ENCODE assay signal across 15 cellular contexts in genomic region chr9:78286946-78287388, GRCh38. TPM values are rescaled to one million over a fixed set of nuclear protein-coding genes. Genes with fewer than 3 reads are reported as not detected.
DNase-seq lines count a peak whose midpoint lies in the region; ATAC-seq and TF ChIP-seq lines count a peak whose summit lies in the region.
"Had no signal": no experiment of that assay in that cellular context is flagged by ENCODE, and none has a peak within 500 bp of the region (broad histone marks: within the 10 kb centered on the region; RNA-seq: fewer than 3 reads in every experiment).

No MANE protein-coding gene starts in this region.

- DNase-seq in MCF 10A (ENCODE audit: unreplicated experiment): no peak
- DNase-seq in breast epithelium (ENCODE audit: low spot score in 2 of 2): no peak
- DNase-seq in dedifferentiated amniotic fluid mesenchymal stem cell (ENCODE audit: extremely low spot score): no peak
- no peak for DNase-seq in NCI-H345 treated with DMSO at 0.1 percent for 48 hours (lab: John Stamatoyannopoulos, UW; ENCODE audit: unreplicated experiment)
- DNase-seq in activated CD4-positive, alpha-beta T cell treated with anti-CD3 and anti-CD28 coated beads for 48 hours: no peak
- DNase-seq: AML-193; Caco-2; CD4-positive, alpha-beta T cell; H9 had no signal

- H3K4me3 ChIP-seq in breast epithelium (no peak overlapping the region), liver (ENCODE audit: low read depth in 1 of 3, low read length in 3 of 3) (no peak overlapping the region)
- H3K4me3 ChIP-seq: A549 had no signal

- H3K36me3 Mint-ChIP-seq in MCF 10A (ENCODE audit: insufficient read depth, unreplicated experiment) (no peaks in the 10 kb centered on the region), nephron (ENCODE audit: low read depth) (no peaks in the 10 kb centered on the region)

- H3K27me3 ChIP-seq in breast epithelium: no peaks in the 10 kb centered on the region
- H3K27me3 ChIP-seq in liver (ENCODE audit: control insufficient read depth in 4 of 4, insufficient read depth in 4 of 4, low read length in 3 of 4): no peaks in the 10 kb centered on the region

- H3K4me3 Mint-ChIP-seq in MCF 10A (ENCODE audit: unreplicated experiment) (no peak overlapping the region), nephron (no peak overlapping the region)
- H3K4me3 Mint-ChIP-seq: CD4-positive, alpha-beta T cell; H9 had no signal

- H3K4me1 ChIP-seq in breast epithelium: no peaks in the 10 kb centered on the region
- peaks cover 4 to 23% (median 15%) of the 10 kb centered on the region in 4 donors for H3K4me1 ChIP-seq in liver (ENCODE audit: control insufficient read depth in 4 of 4, insufficient read depth in 4 of 4, low read length in 3 of 4)
- H3K4me1 ChIP-seq: A549, Caco-2 had no signal

- ATAC-seq in GM18519 (IDR thresholded peaks at IDR 0.05; ENCODE audit: low FRiP score, unreplicated experiment): no peak
- ATAC-seq: A549 had no signal

- H3K9ac ChIP-seq in liver (ENCODE audit: low read depth in 1 of 2, low read length in 2 of 2): no peak overlapping the region

- H3K4me1 Mint-ChIP-seq in MCF 10A (ENCODE audit: insufficient read depth, unreplicated experiment) (peaks cover 21% of the 10 kb centered on the region), nephron (peaks cover 62% of the 10 kb centered on the region)

- no peaks in the 10 kb centered on the region for H3K9me3 Mint-ChIP-seq in MCF 10A (ENCODE audit: unreplicated experiment)
- H3K9me3 Mint-ChIP-seq in nephron: peaks cover 2% of the 10 kb centered on the region
- H3K9me3 Mint-ChIP-seq: CD4-positive, alpha-beta T cell had no signal

- no peaks in the 10 kb centered on the region for H3K27me3 Mint-ChIP-seq in MCF 10A (ENCODE audit: insufficient read depth, unreplicated experiment)
- no peaks in the 10 kb centered on the region for H3K27me3 Mint-ChIP-seq in nephron (ENCODE audit: low read depth)
- H3K27me3 Mint-ChIP-seq: CD4-positive, alpha-beta T cell had no signal

- CTCF ChIA-PET in MCF 10A (lab: Yijun Ruan, JAX): interaction anchor here (0.6 kb wide), 1 partner anchor 15 kb away, joined by 4 read pairs; no protein-coding TSS in a partner anchor

- no peaks in the 10 kb centered on the region for H3K36me3 ChIP-seq in breast epithelium
- no peaks in the 10 kb centered on the region for H3K36me3 ChIP-seq in liver (ENCODE audit: control insufficient read depth in 4 of 4, insufficient read depth in 3 of 4, low read depth in 1 of 4, low read length in 3 of 4)

- H3K9me3 ChIP-seq in breast epithelium (no peaks in the 10 kb centered on the region), liver (ENCODE audit: control insufficient read depth in 4 of 4, low read length in 3 of 4) (no peaks in the 10 kb centered on the region)
- H3K9me3 ChIP-seq: A549, Caco-2 had no signal

- intact Hi-C loops in MCF 10A (cut with micrococcal nuclease): no loop called here
- intact Hi-C loops in breast epithelium (cut with DNase I; ENCODE audit: low total_unique reads): no loop called here

- 44% methylated on average over 6 of the region's 6 CpGs for WGBS in liver

- TF ChIP-seq CTCF in MCF 10A (IDR thresholded peaks at IDR 0.05; ENCODE audit: unreplicated experiment): no peak
- TF ChIP-seq CTCF in breast epithelium (IDR thresholded peaks at IDR 0.05): no peak
- TF ChIP-seq CTCF in liver (IDR thresholded peaks at IDR 0.05; ENCODE audit: low read depth, low read length, missing input control): no peak
- no peak for TF ChIP-seq CTCF in nephron (IDR thresholded peaks at IDR 0.05; ENCODE audit: unreplicated experiment in 3 of 3)

- H3K27ac ChIP-seq in breast epithelium: no peak overlapping the region
- peak overlapping the region; percentile 9 to 66 for H3K27ac ChIP-seq in liver (ENCODE audit: low read depth in 1 of 2, low read length in 2 of 2)
- H3K27ac ChIP-seq: 22Rv1, A549, C4-2B had no signal

- no peak for TF ChIP-seq RAD21 in liver (IDR thresholded peaks at IDR 0.05)

- TF ChIP-seq POLR2A in breast epithelium (IDR thresholded peaks at IDR 0.05): no peak

- H3K27ac Mint-ChIP-seq in MCF 10A (ENCODE audit: low read depth, unreplicated experiment): peak overlapping the region; percentile 93
- peak overlapping the region in 2 of 3 experiments; percentile 19 to 76 for H3K27ac Mint-ChIP-seq in nephron
- H3K27ac Mint-ChIP-seq: CD4-positive, alpha-beta T cell; H9 had no signal

- POLR2A ChIA-PET in MCF 10A (lab: Yijun Ruan, JAX): interaction anchor here (2.5 to 2.8 kb wide), 2 partner anchors 9 to 12 kb away, joined by 43 to 61 read pairs; partner anchors contain the start of gene PSAT1

- no TSS peak for BruUV-seq in MCF 10A (replicated peaks; lab: Mats Ljungman, UMichigan)

TF ChIP-seq in liver, 16 proteins besides CTCF, POLR2A, EP300 and RAD21:
- no peak for TF ChIP-seq NR2F2 (IDR thresholded peaks at IDR 0.05)
- TF ChIP-seq EGR1 (IDR thresholded peaks at IDR 0.05; ENCODE audit: low read depth in 2 of 2): peak in 1 of 2 donors; percentile 37
- peak; percentile 72 for TF ChIP-seq MAX (IDR thresholded peaks at IDR 0.05)
- TF ChIP-seq SP1 (IDR thresholded peaks at IDR 0.05): peak; percentile 86
- TF ChIP-seq YY1 (IDR thresholded peaks at IDR 0.05): peak; percentile 60
- peak; percentile 63 for TF ChIP-seq FOXA2 (IDR thresholded peaks at IDR 0.05)
- peak; percentile 14 for TF ChIP-seq REST (IDR thresholded peaks at IDR 0.05)
- peak; percentile 89 to 98 for TF ChIP-seq HNF4A (conservative IDR thresholded peaks at IDR 0.05)
- peak; percentile 55 to 94 for TF ChIP-seq RXRA (IDR thresholded peaks at IDR 0.05)
- no peak for TF ChIP-seq GABPA (IDR thresholded peaks at IDR 0.05 in 1 of 2, conservative IDR thresholded peaks at IDR 0.05 in 1 of 2)
- TF ChIP-seq ZBTB33 (IDR thresholded peaks at IDR 0.05): peak; percentile 67
- TF ChIP-seq TAF1 (conservative IDR thresholded peaks at IDR 0.05): no peak
- peak; percentile 52 for TF ChIP-seq HNF4G (IDR thresholded peaks at IDR 0.05)
- peak; percentile 74 for TF ChIP-seq FOXA1 (IDR thresholded peaks at IDR 0.05)
- TF ChIP-seq JUND (IDR thresholded peaks at IDR 0.05): peak in 1 of 2 donors; percentile 77
- no peak for TF ChIP-seq ATF3 (IDR thresholded peaks at IDR 0.05)
TF ChIP-seq in liver: peak in this region for 12.

RNA-seq across cellular contexts. Expression of gene PSAT1, which starts 10.0 kb away (rescaled TPM):
- 263 and 326 TPM in 2 replicates for total RNA-seq in MCF 10A (2022)
- total RNA-seq in breast epithelium: 1 to 10 TPM in 2 of 3 donors, under 1 TPM in 1; 0.48 to 7.6 (median 2.3) TPM
- 10 to 100 TPM; 28.0 to 57.1 TPM for total RNA-seq in liver
- polyA plus RNA-seq in liver: 100 to 1,000 TPM in 1 of 2 donors, 10 to 100 TPM in 1; 76.5 to 156 TPM

RNA-seq across cellular contexts. Expression of gene CEP78, which starts 51.1 kb away (rescaled TPM):
- total RNA-seq in MCF 10A (2022) (13.7 and 17.8 TPM in 2 replicates), breast epithelium (10 to 100 TPM in 2 of 3 donors, 1 to 10 TPM in 1; 8.8 to 22.1 (median 16.4) TPM), liver (10 to 100 TPM in 1 of 2 donors, 1 to 10 TPM in 1; 8.9 to 12.0 TPM)
- 1 to 10 TPM; 2.6 to 3.9 TPM for polyA plus RNA-seq in liver

Comparison
In these comparisons a context has a peak if more than half of its experiments do, and no peak if none do; other contexts are left out.
1. H3K27ac ChIP-seq: peak in liver (2 of 2); none in breast epithelium (0 of 2).